Comparison of ENCODE assay signal across 17 cellular contexts in genomic region chr1:221732052-221732451, GRCh38. TPM values are rescaled to one million over a fixed set of nuclear protein-coding genes. Genes with fewer than 3 reads are reported as not detected.
DNase-seq lines count a peak whose midpoint lies in the region; ATAC-seq, FAIRE-seq and TF ChIP-seq lines count a peak whose summit lies in the region.
"Had no signal": no experiment of that assay in that cellular context is flagged by ENCODE, and none has a peak within 500 bp of the region (broad histone marks: within the 10 kb centered on the region; RNA-seq: fewer than 3 reads in every experiment).

No MANE protein-coding gene starts in this region.

- no peak for TF ChIP-seq RAD21 in GM12878 (IDR thresholded peaks at IDR 0.05; ENCODE audit: insufficient read depth, low read depth, low read length)

- no peak for TF ChIP-seq EP300 in GM12878 (IDR thresholded peaks at IDR 0.05; ENCODE audit: borderline replicate concordance in 1 of 2, control insufficient read depth in 1 of 2, low read depth in 2 of 2, low read length in 2 of 2)

- H3K4me2 ChIP-seq in mammary epithelial cell (ENCODE audit: insufficient read depth, low read depth, low read length): no peak overlapping the region
- H3K4me2 ChIP-seq in GM12878 (ENCODE audit: control insufficient read depth, insufficient read depth): peak overlapping the region; percentile 57

- RAD21 ChIA-PET in GM12878 (lab: Charles Lee; ENCODE audit: unreplicated experiment): interaction anchor here (1.0 to 4.8 kb wide), 9 partner anchors 9 to 255 kb away, joined by 3 to 78 read pairs (median 16); partner anchors contain the start of gene DUSP10

- no peak for FAIRE-seq in GM12878 (lab: Jason Lieb, UNC)
- FAIRE-seq: GM12892, H54 had no signal

- ATAC-seq in GM12878: peak; percentile 3; the same call in 2 of the 3 replicates
- ATAC-seq in psoas muscle: no peak

- SMC1A ChIA-PET in GM12878 (lab: Charles Lee; ENCODE audit: uncharacterized antibody, unreplicated experiment): interaction anchor here (1.0 to 18.3 kb wide), 10 partner anchors 9 to 227 kb away, joined by 3 to 199 read pairs (median 5); partner anchors contain the start of gene DUSP10

- H4K20me1 ChIP-seq in mammary epithelial cell (ENCODE audit: insufficient read depth, low read length): no peaks in the 10 kb centered on the region
- H4K20me1 ChIP-seq in GM12878 (ENCODE audit: control insufficient read depth, insufficient read depth): no peaks in the 10 kb centered on the region

- intact Hi-C loops in mammary epithelial cell (cut with micrococcal nuclease) (no loop called here), breast epithelium (cut with DNase I; ENCODE audit: low total_unique reads) (no loop called here), GM12878 (cut with micrococcal nuclease; ENCODE audit: unreplicated experiment) (no loop called here), psoas muscle (cut with DNase I) (loop anchor here in 1 of 2 donors (10.0 kb wide), 1 partner anchor 267 kb away; no protein-coding TSS in a partner anchor)

- H3K9me3 ChIP-seq in mammary epithelial cell (replicated peaks; ENCODE audit: insufficient read depth, low read length) (no peaks in the 10 kb centered on the region), breast epithelium (no peaks in the 10 kb centered on the region), HAP-1 (no peaks in the 10 kb centered on the region), GM12878 (replicated peaks; ENCODE audit: control insufficient read depth, insufficient read depth, low read length) (no peaks in the 10 kb centered on the region), psoas muscle (no peaks in the 10 kb centered on the region)

- no peak for TF ChIP-seq CTCF in mammary epithelial cell (conservative IDR thresholded peaks at IDR 0.05 in 1 of 2, IDR thresholded peaks at IDR 0.05 in 1 of 2; ENCODE audit: extremely low read depth in 1 of 2, insufficient read depth in 1 of 2, low read depth in 1 of 2, low read length in 2 of 2)
- no peak for TF ChIP-seq CTCF in breast epithelium (IDR thresholded peaks at IDR 0.05)
- TF ChIP-seq CTCF in GM12878 (IDR thresholded peaks at IDR 0.05 in 2 of 3, conservative IDR thresholded peaks at IDR 0.05 in 1 of 3; ENCODE audit: control insufficient read depth in 2 of 3, extremely low read depth in 1 of 3, insufficient read depth in 1 of 3, low read depth in 3 of 3, low read length in 3 of 3): no peak
- TF ChIP-seq CTCF in psoas muscle (IDR thresholded peaks at IDR 0.05): no peak

- in situ Hi-C loops in mammary epithelial cell (cut with MboI; ENCODE audit: low sequenced_read_pairs in 2 of 2): loop anchor here in 1 of 2 donors (25.0 kb wide), 1 partner anchor 245 kb away; no protein-coding TSS in a partner anchor
- in situ Hi-C loops in HAP-1 (cut with MboI; ENCODE audit: low sequenced_read_pairs): no loop called here
- in situ Hi-C loops in GM12878 (cut with MboI): loop anchor here (10.0 kb wide), 1 partner anchor 723 kb away; no protein-coding TSS in a partner anchor

- dilution Hi-C loops in mammary epithelial cell (cut with HindIII; ENCODE audit: low sequenced_read_pairs): no loop called here

- POLR2A ChIA-PET in GM12878 (lab: Charles Lee): interaction anchor here (0.6 to 14.6 kb wide), 6 partner anchors 9 to 88 kb away, joined by 3 to 194 read pairs (median 8); partner anchors contain the start of gene DUSP10

- H3K4me1 ChIP-seq in mammary epithelial cell (ENCODE audit: insufficient read depth, low read length) (peaks cover 58% of the 10 kb centered on the region), breast epithelium (no peaks in the 10 kb centered on the region), HAP-1 (peaks cover 5% of the 10 kb centered on the region; the same call in 1 of the 2 replicates), GM12878 (ENCODE audit: control insufficient read depth, insufficient read depth, low read length) (peaks cover 21% of the 10 kb centered on the region), psoas muscle (peaks cover 67% of the 10 kb centered on the region)

- TF ChIP-seq POLR2A in breast epithelium (IDR thresholded peaks at IDR 0.05): no peak
- no peak for TF ChIP-seq POLR2A in GM12878 (IDR thresholded peaks at IDR 0.05; ENCODE audit: low read depth, low read length)

- peaks cover 24% of the 10 kb centered on the region for H3K36me3 ChIP-seq in mammary epithelial cell (ENCODE audit: insufficient read depth, low read length)
- no peaks in the 10 kb centered on the region for H3K36me3 ChIP-seq in breast epithelium
- H3K36me3 ChIP-seq in HAP-1 (replicated peaks): no peaks in the 10 kb centered on the region
- peaks cover 2 to 6% of the 10 kb centered on the region in 2 experiments for H3K36me3 ChIP-seq in GM12878 (ENCODE audit: control insufficient read depth in 2 of 2, insufficient read depth in 2 of 2, low read length in 1 of 2)
- H3K36me3 ChIP-seq in psoas muscle (ENCODE audit: insufficient read depth in 1 of 2, low read depth in 1 of 2): no peaks in the 10 kb centered on the region

- H3K27me3 ChIP-seq in mammary epithelial cell (ENCODE audit: insufficient read depth, low read length) (no peaks in the 10 kb centered on the region), breast epithelium (no peaks in the 10 kb centered on the region), HAP-1 (ENCODE audit: low read depth) (no peaks in the 10 kb centered on the region; the same call in 1 of the 2 replicates), GM12878 (replicated peaks in 1 of 2; ENCODE audit: control insufficient read depth in 2 of 2, insufficient read depth in 2 of 2, low read length in 1 of 2) (no peaks in the 10 kb centered on the region), psoas muscle (ENCODE audit: insufficient read depth in 3 of 3, low read length in 2 of 3) (no peaks in the 10 kb centered on the region)
- H3K27me3 ChIP-seq: BLaER1 treated with 17β-estradiol and CSF1 and Interleukin-3, amounts not matched to agents 10 nM and 100 nM had no signal

- CTCF ChIA-PET in mammary epithelial cell (lab: Charles Lee; ENCODE audit: low non-redundant PET) (no interaction called here), GM12878 (lab: Yijun Ruan, JAX) (interaction anchor here (0.7 to 1.6 kb wide), 4 partner anchors 10 to 254 kb away, joined by 3 to 7 read pairs (median 4); partner anchors contain the start of gene DUSP10)

- H2AFZ ChIP-seq in mammary epithelial cell (ENCODE audit: low read depth, low read length) (no peak overlapping the region), GM12878 (ENCODE audit: control insufficient read depth, low read depth, low read length) (no peak overlapping the region)

- BruUV-seq in mammary epithelial cell (replicated peaks; lab: Mats Ljungman, UMichigan) (no TSS peak), GM12878 (replicated peaks; lab: Mats Ljungman, UMichigan) (no TSS peak)

- peak; percentile 4 for DNase-seq in mammary epithelial cell
- no peak for DNase-seq in breast epithelium (ENCODE audit: low spot score in 2 of 2)
- peak; percentile 24 to 39 for DNase-seq in HAP-1 (ENCODE audit: low spot score in 2 of 2)
- DNase-seq in GM12878 (ENCODE audit: low read depth, low spot score): no peak
- no peak for DNase-seq in psoas muscle
- no peak for DNase-seq in NCI-H510A treated with DMSO at 0.1 percent for 48 hours (lab: John Stamatoyannopoulos, UW)
- DNase-seq in NOMO-1 (lab: John Stamatoyannopoulos, UW; ENCODE audit: unreplicated experiment in 2 of 2): no peak
- DNase-seq in H4 (ENCODE audit: low spot score): no peak
- DNase-seq: Calu3; CD4-positive, alpha-beta T cell; DMS79; IMR-90 had no signal

- H3K9ac ChIP-seq in mammary epithelial cell (ENCODE audit: insufficient read depth, low read length): no peak overlapping the region
- no peak overlapping the region for H3K9ac ChIP-seq in GM12878 (ENCODE audit: control insufficient read depth, insufficient read depth, low read length)
- H3K9ac ChIP-seq: BLaER1 treated with 17β-estradiol and CSF1 and Interleukin-3, amounts not matched to agents 10 nM and 100 nM had no signal

- H3K4me3 ChIP-seq in mammary epithelial cell (replicated peaks in 1 of 3; ENCODE audit: insufficient read depth in 1 of 3, low read depth in 2 of 3, low read length in 3 of 3): no peak overlapping the region
- no peak overlapping the region for H3K4me3 ChIP-seq in breast epithelium
- H3K4me3 ChIP-seq in HAP-1: no peak overlapping the region
- no peak overlapping the region for H3K4me3 ChIP-seq in GM12878
- H3K4me3 ChIP-seq in psoas muscle: no peak overlapping the region
- H3K4me3 ChIP-seq: BLaER1 treated with 17β-estradiol and CSF1 and Interleukin-3, amounts not matched to agents 10 nM and 100 nM had no signal

- H3K27ac ChIP-seq in mammary epithelial cell (ENCODE audit: insufficient read depth, low read depth, low read length) (no peak overlapping the region), breast epithelium (no peak overlapping the region), GM12878 (ENCODE audit: control insufficient read depth, insufficient read depth) (no peak overlapping the region), psoas muscle (peak overlapping the region; percentile 99)
- H3K27ac ChIP-seq: 22Rv1; BLaER1 treated with 17β-estradiol and CSF1 and Interleukin-3, amounts not matched to agents 10 nM and 100 nM had no signal

- H3K79me2 ChIP-seq in mammary epithelial cell (ENCODE audit: insufficient read depth, low read length) (peaks cover 98% of the 10 kb centered on the region), GM12878 (ENCODE audit: control insufficient read depth, insufficient read depth, low read length) (peaks cover 98% of the 10 kb centered on the region)

RNA-seq across cellular contexts. Expression of gene DUSP10, which starts 9.8 kb away (rescaled TPM):
- 100 to 1,000 TPM in 1 of 2 donors, 10 to 100 TPM in 1; 35.4 to 118 TPM for total RNA-seq in mammary epithelial cell
- 64.8 TPM for polyA plus RNA-seq in mammary epithelial cell
- polyA minus RNA-seq in mammary epithelial cell: 62.0 TPM
- total RNA-seq in breast epithelium: 10 to 100 TPM; 15.5 to 33.2 (median 28.2) TPM
- total RNA-seq in GM12878 (2013; cell fraction: nucleolus; rRNA removed): 55.2 and 55.7 TPM in 2 replicates
- 37.7 and 38.4 TPM in 2 replicates for total RNA-seq in GM12878 (2014; rRNA removed)
- 33.3 and 34.9 TPM in 2 replicates for total RNA-seq in GM12878 (2014; rRNA removed; fragmentation: Illumina TruSeq; extraction: Trizol)
- total RNA-seq in GM12878 (2021): 27.6 and 27.7 TPM in 2 replicates
- polyA plus RNA-seq in GM12878 (2011; ENCODE audit: low read depth): 12.1 TPM
- polyA plus RNA-seq in GM12878 (2011; rRNA removed): 32.3 and 36.7 TPM in 2 replicates
- polyA plus RNA-seq in GM12878 (2011; cell fraction: cytosol; rRNA removed): 54.2 and 57.2 TPM in 2 replicates
- polyA plus RNA-seq in GM12878 (2011; cell fraction: nucleus; rRNA removed): 39.7 and 50.3 TPM in 2 replicates
- polyA plus RNA-seq in GM12878 (2012): 17.1 and 20.4 TPM in 2 replicates
- 26.9 and 27.4 TPM in 2 replicates for polyA plus RNA-seq in GM12878 (2014; fragmentation: Illumina TruSeq; extraction: Trizol)
- 10 to 100 TPM; 20.3 to 32.1 TPM for polyA plus RNA-seq in GM12878 (2014; fragmentation: Nextera tagmentation; extraction: Ambion mirVana)
- polyA plus RNA-seq in GM12878 (2014; rRNA removed): 22.9 and 27.3 TPM in 2 replicates
- 10 to 100 TPM; 27.7 to 28.0 TPM for polyA plus RNA-seq in GM12878 (2016; fragmentation: Nextera tagmentation; extraction: Ambion mirVana)
- polyA minus RNA-seq in GM12878 (2011; rRNA and poly(A)+ RNA removed): 84.4 and 93.6 TPM in 2 replicates
- 18.3 and 20.3 TPM in 2 replicates for polyA minus RNA-seq in GM12878 (2011; cell fraction: cytosol; rRNA and poly(A)+ RNA removed)
- 60.7 and 101 TPM in 2 replicates for polyA minus RNA-seq in GM12878 (2011; cell fraction: nucleus; rRNA and poly(A)+ RNA removed)
- total RNA-seq in psoas muscle: 10 to 100 TPM in 2 of 4 donors, 1 to 10 TPM in 2; 5.2 to 15.5 (median 9.3) TPM
- polyA plus RNA-seq in psoas muscle: 1 to 10 TPM; 4.7 to 6.1 (median 4.8) TPM
- total RNA-seq in H4 (2014; rRNA removed; shearing (Covaris generic)): 17.1 and 19.6 TPM in 2 replicates
- total RNA-seq: G401 had no signal

Comparison
In these comparisons a context has a peak if more than half of its experiments do, and no peak if none do; other contexts are left out.
1. DNase-seq: peak in mammary epithelial cell (single experiment) and HAP-1 (2 of 2); none in breast epithelium (0 of 2), GM12878 (single experiment), psoas muscle (0 of 2), NCI-H510A treated with DMSO at 0.1 percent for 48 hours (single experiment), NOMO-1 (0 of 2) and H4 (single experiment).